ENCODE assay signal across 14 cellular contexts in the genomic region with DNA sequence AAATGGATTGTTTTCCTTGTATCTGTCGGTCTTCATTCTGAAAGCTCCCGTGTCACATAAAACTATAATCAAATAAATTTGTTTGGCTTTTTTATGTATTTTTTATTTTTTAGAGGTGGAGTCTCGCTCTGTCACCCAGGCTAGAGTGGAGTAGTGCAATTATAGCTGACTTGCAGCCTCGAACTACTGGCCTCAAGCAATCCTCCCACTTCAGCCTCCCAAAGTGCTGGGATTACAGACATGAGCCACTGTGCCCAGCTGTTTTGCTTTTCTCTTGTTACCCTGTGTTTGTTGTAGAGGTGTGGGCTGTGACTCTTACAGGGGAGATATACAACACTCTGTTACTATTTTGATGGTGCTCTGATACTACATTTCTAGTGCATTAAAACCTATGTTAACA. TPM values are rescaled to one million over a fixed set of nuclear protein-coding genes. Genes with fewer than 3 reads are reported as not detected.
DNase-seq lines count a peak whose midpoint lies in the region; ATAC-seq and TF ChIP-seq lines count a peak whose summit lies in the region.
"Had no signal": no experiment of that assay in that cellular context is flagged by ENCODE, and none has a peak within 500 bp of the region (broad histone marks: within the 10 kb centered on the region; RNA-seq: fewer than 3 reads in every experiment).

No MANE protein-coding gene starts in this region.

- no peak overlapping the region for H3K9ac ChIP-seq in BLaER1 treated with 17β-estradiol and CSF1 and Interleukin-3, amounts not matched to agents 10 nM and 100 nM
- H3K9ac ChIP-seq in KMS-11 = peak overlapping the region; percentile 81; the same call in 1 of the 2 replicates

- no peaks in the 10 kb centered on the region; a peak in 1 of 22 replicates for H3K36me3 ChIP-seq in BLaER1 treated with 17β-estradiol and CSF1 and Interleukin-3, amounts not matched to agents 10 nM and 100 nM
- no peaks in the 10 kb centered on the region; the same call in 1 of the 2 replicates for H3K36me3 ChIP-seq in KMS-11 (ENCODE audit: insufficient read depth)
- H3K36me3 ChIP-seq: prostate gland, uterus had no signal

- H3K4me1 Mint-ChIP-seq in brain = peaks cover 34% of the 10 kb centered on the region
- H3K4me1 Mint-ChIP-seq in naive thymus-derived CD8-positive, alpha-beta T cell = peaks cover 13 to 55% (median 47%) of the 10 kb centered on the region in 4 donors

- H3K4me1 ChIP-seq in BLaER1 treated with 17β-estradiol and CSF1 and Interleukin-3, amounts not matched to agents 10 nM and 100 nM = peaks cover 19 to 30% (median 26%) of the 10 kb centered on the region in 10 experiments
- H3K4me1 ChIP-seq in KMS-11 (ENCODE audit: low read depth, poor library complexity, severe bottlenecking) = peaks cover 72% of the 10 kb centered on the region
- H3K4me1 ChIP-seq: prostate gland, uterus had no signal

- H3K27ac ChIP-seq in BLaER1 treated with 17β-estradiol and CSF1 and Interleukin-3, amounts not matched to agents 10 nM and 100 nM = peak overlapping the region in 5 of 11 experiments; percentile 66 to 77 (median 75); a peak in 7 of 22 replicates
- peak overlapping the region; percentile 94 for H3K27ac ChIP-seq in KMS-11
- H3K27ac ChIP-seq: uterus had no signal

- H3K27me3 ChIP-seq in BLaER1 treated with 17β-estradiol and CSF1 and Interleukin-3, amounts not matched to agents 10 nM and 100 nM = 0 out of 22 replicates have a peak, but pooled peaks cover 0 to 4% (median 0%) of the 10 kb centered on the region in 11 experiments
- no peaks in the 10 kb centered on the region for H3K27me3 ChIP-seq in KMS-11 (ENCODE audit: insufficient read depth, low read depth)
- H3K27me3 ChIP-seq: uterus had no signal

- no peaks in the 10 kb centered on the region for H4K20me1 ChIP-seq in BLaER1 treated with 17β-estradiol and CSF1 and Interleukin-3, amounts not matched to agents 10 nM and 100 nM
- no peaks in the 10 kb centered on the region for H4K20me1 ChIP-seq in KMS-11 (ENCODE audit: insufficient read depth)

- no peak for TF ChIP-seq CTCF in KMS-11 (conservative IDR thresholded peaks at IDR 0.05; ENCODE audit: low read depth, low read length)
- no peak for TF ChIP-seq CTCF in brain (conservative IDR thresholded peaks at IDR 0.05)

- H3K9me3 Mint-ChIP-seq in brain = no peaks in the 10 kb centered on the region
- no peaks in the 10 kb centered on the region for H3K9me3 Mint-ChIP-seq in naive thymus-derived CD8-positive, alpha-beta T cell

- peaks cover 3% of the 10 kb centered on the region for H3K27me3 Mint-ChIP-seq in brain
- no peaks in the 10 kb centered on the region for H3K27me3 Mint-ChIP-seq in naive thymus-derived CD8-positive, alpha-beta T cell

- peak overlapping the region in 3 of 5 experiments; percentile 55 to 82 (median 63) for H3K4me3 Mint-ChIP-seq in brain
- H3K4me3 Mint-ChIP-seq in naive thymus-derived CD8-positive, alpha-beta T cell = peak overlapping the region; percentile 82 to 89 (median 87)

- no peak for DNase-seq in naive thymus-derived CD8-positive, alpha-beta T cell
- DNase-seq in middle frontal gyrus (ENCODE audit: extremely low spot score, low spot score) (no peak), amniotic stem cell (lab: John Stamatoyannopoulos, UW) (no peak), mesenteric fat pad (ENCODE audit: low spot score) (no peak)
- DNase-seq: AML-193, IMR-90, NCI-H1417, PC-3 had no signal

- H2AFZ ChIP-seq in KMS-11 (ENCODE audit: low read depth) = 0 out of 2 replicates have a peak overlapping the region, but pooled peaks have one; percentile 32

- no peaks in the 10 kb centered on the region for H3K9me3 ChIP-seq in BLaER1 treated with 17β-estradiol and CSF1 and Interleukin-3, amounts not matched to agents 10 nM and 100 nM (replicated peaks in 1 of 11)
- H3K9me3 ChIP-seq: prostate gland, uterus had no signal

- ATAC-seq in naive thymus-derived CD8-positive, alpha-beta T cell = no peak
- no peak for ATAC-seq in HG02870 (IDR thresholded peaks at IDR 0.05; ENCODE audit: unreplicated experiment)
- ATAC-seq: PC-3 had no signal

- peak overlapping the region; percentile 87 to 97 (median 94); a peak in 19 of 22 replicates for H3K4me2 ChIP-seq in BLaER1 treated with 17β-estradiol and CSF1 and Interleukin-3, amounts not matched to agents 10 nM and 100 nM
- peak overlapping the region; percentile 94 for H3K4me2 ChIP-seq in KMS-11

- POLR2A ChIA-PET in naive thymus-derived CD8-positive, alpha-beta T cell (lab: Charles Lee) = interaction anchor here (0.6 to 4.1 kb wide), 3 partner anchors 64 to 83 kb away, joined by 3 to 35 read pairs (median 18); a partner anchor contains a TSS

- H3K4me3 ChIP-seq in BLaER1 treated with 17β-estradiol and CSF1 and Interleukin-3, amounts not matched to agents 10 nM and 100 nM = peak overlapping the region in 1 of 10 experiments; percentile 74; a peak in 1 of 20 replicates
- peak overlapping the region; percentile 48 for H3K4me3 ChIP-seq in KMS-11 (IDR thresholded peaks at IDR 0.05; ENCODE audit: insufficient read depth, low read depth, low read length)
- H3K4me3 ChIP-seq: prostate gland had no signal

- peak overlapping the region in 1 of 5 experiments; percentile 22 for H3K27ac Mint-ChIP-seq in brain
- peak overlapping the region in 8 of 10 donors; percentile 36 to 96 (median 90) for H3K27ac Mint-ChIP-seq in naive thymus-derived CD8-positive, alpha-beta T cell

- H3K36me3 Mint-ChIP-seq in brain = no peaks in the 10 kb centered on the region
- H3K36me3 Mint-ChIP-seq in naive thymus-derived CD8-positive, alpha-beta T cell = peaks cover 0 to 2% (median 0%) of the 10 kb centered on the region in 3 donors

- H3K79me2 ChIP-seq in KMS-11 (ENCODE audit: insufficient read depth, low read depth) = peaks cover 64% of the 10 kb centered on the region

RNA-seq across cellular contexts. Expression of a gene that starts 2.2 kb away (rescaled TPM):
- polyA plus RNA-seq in brain (ENCODE audit: insufficient read depth, low read depth, low replicate concordance) = 1.7 TPM
- 1 to 10 TPM; 7.5 to 9.5 TPM for total RNA-seq in naive thymus-derived CD8-positive, alpha-beta T cell
- polyA plus RNA-seq in naive thymus-derived CD8-positive, alpha-beta T cell = 10 to 100 TPM; 10.6 to 15.6 (median 13.9) TPM
- 16.3 TPM for total RNA-seq in mesenteric fat pad
